ENCODE assay signal across 1 cellular context in genomic region chr4:139015269-139015947, GRCh38.
TF ChIP-seq lines count a peak whose summit lies in the region.

A gene with protein sequence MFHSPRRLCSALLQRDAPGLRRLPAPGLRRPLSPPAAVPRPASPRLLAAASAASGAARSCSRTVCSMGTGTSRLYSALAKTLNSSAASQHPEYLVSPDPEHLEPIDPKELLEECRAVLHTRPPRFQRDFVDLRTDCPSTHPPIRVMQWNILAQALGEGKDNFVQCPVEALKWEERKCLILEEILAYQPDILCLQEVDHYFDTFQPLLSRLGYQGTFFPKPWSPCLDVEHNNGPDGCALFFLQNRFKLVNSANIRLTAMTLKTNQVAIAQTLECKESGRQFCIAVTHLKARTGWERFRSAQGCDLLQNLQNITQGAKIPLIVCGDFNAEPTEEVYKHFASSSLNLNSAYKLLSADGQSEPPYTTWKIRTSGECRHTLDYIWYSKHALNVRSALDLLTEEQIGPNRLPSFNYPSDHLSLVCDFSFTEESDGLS (plus strand): TSS chr4:139015781. CDS start chr4:139015982, 201 bp downstream.

TF ChIP-seq in WTC11, 78 proteins besides CTCF, POLR2A, EP300 and RAD21 (continued from another document):
- TF ChIP-seq ATF1 (CRISPR knock-in tag; IDR thresholded peaks at IDR 0.05) (no peak), CREM (CRISPR knock-in tag; IDR thresholded peaks at IDR 0.05) (peak; percentile 63; the same call in 1 of the 2 replicates), FOXJ3 (CRISPR knock-in tag; IDR thresholded peaks at IDR 0.05; ENCODE audit: borderline replicate concordance) (no peak), NR3C1 (CRISPR knock-in tag; conservative IDR thresholded peaks at IDR 0.05; ENCODE audit: low read depth) (no peak), NR1H2 (CRISPR knock-in tag; IDR thresholded peaks at IDR 0.05) (no peak), ZNF232 (CRISPR knock-in tag; IDR thresholded peaks at IDR 0.05) (peak; percentile 22; the same call in 1 of the 2 replicates), GRHL2 (CRISPR knock-in tag; IDR thresholded peaks at IDR 0.05; ENCODE audit: insufficient replicate concordance, severe bottlenecking) (no peak), USF1 (CRISPR knock-in tag; IDR thresholded peaks at IDR 0.05) (peak; percentile 81), MAX (CRISPR knock-in tag; IDR thresholded peaks at IDR 0.05) (peak; percentile 96), ZNF121 (CRISPR knock-in tag; IDR thresholded peaks at IDR 0.05) (no peak), MXD4 (CRISPR knock-in tag; IDR thresholded peaks at IDR 0.05; ENCODE audit: borderline replicate concordance) (no peak), SOX15 (CRISPR knock-in tag; IDR thresholded peaks at IDR 0.05) (no peak), ESRRA (CRISPR knock-in tag; IDR thresholded peaks at IDR 0.05; ENCODE audit: borderline replicate concordance) (peak; percentile 9; the same call in 1 of the 2 replicates), RELA (CRISPR knock-in tag; IDR thresholded peaks at IDR 0.05; ENCODE audit: borderline replicate concordance) (no peak), TEAD1 (CRISPR knock-in tag; IDR thresholded peaks at IDR 0.05) (peak; percentile 58; the same call in 1 of the 2 replicates), NR2C2 (CRISPR knock-in tag; IDR thresholded peaks at IDR 0.05) (no peak), GABPB1 (CRISPR knock-in tag; IDR thresholded peaks at IDR 0.05) (peak; percentile 37), ZNF138 (CRISPR knock-in tag; conservative IDR thresholded peaks at IDR 0.05) (no peak), KAT7 (CRISPR knock-in tag; IDR thresholded peaks at IDR 0.05; ENCODE audit: borderline replicate concordance) (no peak), USF2 (CRISPR knock-in tag; IDR thresholded peaks at IDR 0.05) (peak; percentile 78), HMGXB4 (CRISPR knock-in tag; IDR thresholded peaks at IDR 0.05) (peak; percentile 66; the same call in 1 of the 2 replicates), SMAD4 (CRISPR knock-in tag; IDR thresholded peaks at IDR 0.05) (no peak)
- TF ChIP-seq, protein P1, sequence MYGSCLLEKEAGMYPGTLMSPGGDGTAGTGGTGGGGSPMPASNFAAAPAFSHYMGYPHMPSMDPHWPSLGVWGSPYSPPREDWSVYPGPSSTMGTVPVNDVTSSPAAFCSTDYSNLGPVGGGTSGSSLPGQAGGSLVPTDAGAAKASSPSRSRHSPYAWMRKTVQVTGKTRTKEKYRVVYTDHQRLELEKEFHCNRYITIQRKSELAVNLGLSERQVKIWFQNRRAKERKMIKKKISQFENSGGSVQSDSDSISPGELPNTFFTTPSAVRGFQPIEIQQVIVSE (CRISPR knock-in tag; IDR thresholded peaks at IDR 0.05; ENCODE audit: borderline replicate concordance): no peak
- TF ChIP-seq, protein P2, sequence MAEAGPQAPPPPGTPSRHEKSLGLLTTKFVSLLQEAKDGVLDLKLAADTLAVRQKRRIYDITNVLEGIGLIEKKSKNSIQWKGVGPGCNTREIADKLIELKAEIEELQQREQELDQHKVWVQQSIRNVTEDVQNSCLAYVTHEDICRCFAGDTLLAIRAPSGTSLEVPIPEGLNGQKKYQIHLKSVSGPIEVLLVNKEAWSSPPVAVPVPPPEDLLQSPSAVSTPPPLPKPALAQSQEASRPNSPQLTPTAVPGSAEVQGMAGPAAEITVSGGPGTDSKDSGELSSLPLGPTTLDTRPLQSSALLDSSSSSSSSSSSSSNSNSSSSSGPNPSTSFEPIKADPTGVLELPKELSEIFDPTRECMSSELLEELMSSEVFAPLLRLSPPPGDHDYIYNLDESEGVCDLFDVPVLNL (CRISPR knock-in tag; IDR thresholded peaks at IDR 0.05; ENCODE audit: borderline replicate concordance, low read depth): no peak
